Comparison of ENCODE assay signal across 8 cellular contexts in genomic region chr22:16566421-16567151, GRCh38. TPM values are rescaled to one million over a fixed set of nuclear protein-coding genes. Genes with fewer than 3 reads are reported as not detected.
"Had no signal": no experiment of that assay in that cellular context is flagged by ENCODE, and none has a peak within 500 bp of the region (broad histone marks: within the 10 kb centered on the region; RNA-seq: fewer than 3 reads in every experiment).

No MANE protein-coding gene starts in this region.

RNA-seq across cellular contexts. Expression of gene CCT8L2, which starts 26.0 kb away (rescaled TPM):
- total RNA-seq: LHCN-M2, MCF 10A, NCI-H460, OCI-LY7, PC-9, RPMI7951, SJCRH30, SK-MEL-5 had no signal
